8 cellular contexts compared by ENCODE assay signal in the genomic region with DNA sequence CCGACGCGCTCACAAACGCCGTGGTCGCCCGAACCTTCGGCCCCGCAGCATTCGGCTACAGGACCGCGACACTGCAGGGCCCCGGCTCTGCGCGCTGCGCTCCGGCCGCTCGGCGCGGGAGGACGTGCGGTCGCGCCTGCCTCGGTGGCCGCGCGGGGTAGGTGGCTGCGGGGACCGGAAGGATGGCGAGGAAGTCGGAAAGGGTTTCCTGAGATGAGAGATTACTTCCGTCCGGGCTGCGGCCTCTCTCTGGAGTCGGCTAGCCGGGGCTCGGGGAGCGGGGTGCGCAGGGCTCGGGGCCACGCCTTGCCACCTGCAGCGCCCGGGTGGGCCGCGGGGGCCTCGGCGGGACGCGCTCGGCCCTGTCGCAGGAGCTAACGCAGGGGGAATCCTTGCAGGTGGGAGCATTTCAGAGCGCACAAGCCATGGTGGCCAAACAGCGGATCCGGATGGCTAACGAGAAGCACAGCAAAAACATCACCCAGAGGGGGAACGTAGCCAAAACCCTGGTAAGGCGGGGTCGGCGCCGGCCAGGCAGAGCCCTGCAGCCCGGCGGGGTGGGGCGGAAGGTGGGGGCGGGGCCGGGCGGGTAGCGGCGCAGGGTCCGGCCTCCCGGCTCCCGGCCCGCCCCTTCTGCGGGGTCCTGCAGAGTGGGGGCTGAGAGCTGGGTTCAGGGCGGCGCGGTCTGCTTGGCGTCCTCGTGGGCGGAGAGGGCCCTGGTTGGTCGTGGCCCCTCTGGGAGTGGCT. TPM values are rescaled to one million over a fixed set of nuclear protein-coding genes. Genes with fewer than 3 reads are reported as not detected.
DNase-seq lines count a peak whose midpoint lies in the region; ATAC-seq, FAIRE-seq and TF ChIP-seq lines count a peak whose summit lies in the region.

Gene SERP2, plus strand, starts transcription at position 224 of the 747 bp plus-strand sequence. Its CDS starts 202 bp downstream, at position 426.

- H3K4me3 ChIP-seq in mammary epithelial cell (replicated peaks in 1 of 3; ENCODE audit: insufficient read depth in 1 of 3, low read depth in 2 of 3, low read length in 3 of 3) = peak within 1 kb of the TSS in 2 of 3 experiments; percentile 36 to 49
- H3K4me3 ChIP-seq in keratinocyte (ENCODE audit: control insufficient read depth in 2 of 3, extremely low read depth in 1 of 3, insufficient read depth in 2 of 3, low read depth in 1 of 3, low read length in 3 of 3) = peak within 1 kb of the TSS; percentile 10 to 59 (median 25)

- H3K4me2 ChIP-seq in mammary epithelial cell (ENCODE audit: insufficient read depth, low read depth, low read length) = peak within 1 kb of the TSS; percentile 92
- peak within 1 kb of the TSS; percentile 67 for H3K4me2 ChIP-seq in keratinocyte (ENCODE audit: control insufficient read depth, extremely low read depth, insufficient read depth, low read depth, low read length)

- intact Hi-C loops in Right ventricle myocardium inferior (cut with DNase I) = loop anchor here (5.0 kb wide), 1 partner anchor 71 kb away; no protein-coding TSS in a partner anchor
- intact Hi-C loops in cardiac septum (cut with DNase I) = loop anchor here (5.0 kb wide), 2 partner anchors 59 to 66 kb away; no protein-coding TSS in a partner anchor
- intact Hi-C loops in mammary epithelial cell (cut with micrococcal nuclease) = no loop called here

- peak; percentile 60 for DNase-seq in Right ventricle myocardium inferior (ENCODE audit: missing footprints)
- no peak for DNase-seq in cardiac septum (ENCODE audit: low spot score)
- DNase-seq in mammary epithelial cell = no peak
- no peak for DNase-seq in keratinocyte (ENCODE audit: low read depth, low spot score)
- DNase-seq in stimulated activated CD8-positive, alpha-beta memory T cell treated with anti-CD3 and anti-CD28 coated beads, Interleukin-4, amount 100 ng/mL, for 48 hours = peak; percentile 33

- H3K27ac ChIP-seq in mammary epithelial cell (ENCODE audit: insufficient read depth, low read depth, low read length) (no peak within 1 kb of the TSS), keratinocyte (ENCODE audit: control insufficient read depth, insufficient read depth, low read length) (no peak within 1 kb of the TSS)

- no peaks in the 10 kb centered on the region for H3K9me3 ChIP-seq in mammary epithelial cell (replicated peaks; ENCODE audit: insufficient read depth, low read length)
- H3K9me3 ChIP-seq in keratinocyte (ENCODE audit: control insufficient read depth, low read depth, low read length) = no peaks in the 10 kb centered on the region

- WGBS in mammary epithelial cell (ENCODE audit: low coverage, missing lambda C conversion rate) = 13% methylated on average over 32 of the region's 83 CpGs

- dilution Hi-C loops in mammary epithelial cell (cut with HindIII; ENCODE audit: low sequenced_read_pairs) (no loop called here), keratinocyte (cut with MboI; ENCODE audit: extremely low pct_ligation_motif_present, low sequenced_read_pairs) (no loop called here)

- CTCF ChIA-PET in mammary epithelial cell (lab: Charles Lee; ENCODE audit: low non-redundant PET) = no interaction called here

- H3K9ac ChIP-seq in mammary epithelial cell (ENCODE audit: insufficient read depth, low read length) = no peak within 1 kb of the TSS
- peak within 1 kb of the TSS; percentile 41 for H3K9ac ChIP-seq in keratinocyte (ENCODE audit: control insufficient read depth, extremely low read depth, insufficient read depth, low read length)

- peak within 1 kb of the TSS; percentile 94 for H2AFZ ChIP-seq in mammary epithelial cell (ENCODE audit: low read depth, low read length)
- peak within 1 kb of the TSS; percentile 60 for H2AFZ ChIP-seq in keratinocyte (ENCODE audit: control insufficient read depth, low read length)

- in situ Hi-C loops in mammary epithelial cell (cut with MboI; ENCODE audit: low sequenced_read_pairs in 2 of 2) = no loop called here

- no peak for TF ChIP-seq CTCF in mammary epithelial cell (conservative IDR thresholded peaks at IDR 0.05 in 1 of 2, IDR thresholded peaks at IDR 0.05 in 1 of 2; ENCODE audit: extremely low read depth in 1 of 2, insufficient read depth in 1 of 2, low read depth in 1 of 2, low read length in 2 of 2)
- TF ChIP-seq CTCF in keratinocyte (optimal IDR thresholded peaks at IDR 0.05 in 1 of 3, IDR thresholded peaks at IDR 0.05 in 1 of 3, conservative IDR thresholded peaks at IDR 0.05 in 1 of 3; ENCODE audit: extremely low read depth in 1 of 3, insufficient read depth in 2 of 3, low read length in 3 of 3) = no peak

- no peaks in the 10 kb centered on the region for H3K79me2 ChIP-seq in mammary epithelial cell (ENCODE audit: insufficient read depth, low read length)
- H3K79me2 ChIP-seq in keratinocyte (ENCODE audit: control insufficient read depth, insufficient read depth, low read length) = no peaks in the 10 kb centered on the region

- H3K4me1 ChIP-seq in mammary epithelial cell (ENCODE audit: insufficient read depth, low read length) = peaks cover 6% of the 10 kb centered on the region
- no peaks in the 10 kb centered on the region for H3K4me1 ChIP-seq in keratinocyte (ENCODE audit: control insufficient read depth, extremely low read depth, insufficient read depth, low read length)

- ATAC-seq in Right ventricle myocardium inferior (peak; percentile 79), HG03025 (IDR thresholded peaks at IDR 0.05; ENCODE audit: low FRiP score, unreplicated experiment) (no peak), HG03108 (IDR thresholded peaks at IDR 0.05; ENCODE audit: unreplicated experiment) (no peak), HG03460 (IDR thresholded peaks at IDR 0.05; ENCODE audit: unreplicated experiment) (no peak)

- no peak for FAIRE-seq in keratinocyte (lab: Jason Lieb, UNC)

- H3K27me3 ChIP-seq in mammary epithelial cell (ENCODE audit: insufficient read depth, low read length) = no peaks in the 10 kb centered on the region
- H3K27me3 ChIP-seq in keratinocyte (ENCODE audit: control insufficient read depth, extremely low read depth, insufficient read depth, low read length) = no peaks in the 10 kb centered on the region

- H3K36me3 ChIP-seq in mammary epithelial cell (ENCODE audit: insufficient read depth, low read length) (no peaks in the 10 kb centered on the region), keratinocyte (ENCODE audit: control insufficient read depth in 2 of 2, extremely low read depth in 1 of 2, insufficient read depth in 2 of 2, low read length in 2 of 2) (no peaks in the 10 kb centered on the region)

- BruUV-seq in mammary epithelial cell (replicated peaks; lab: Mats Ljungman, UMichigan) = no TSS peak

- H4K20me1 ChIP-seq in mammary epithelial cell (ENCODE audit: insufficient read depth, low read length) (no peaks in the 10 kb centered on the region), keratinocyte (ENCODE audit: control insufficient read depth, extremely low read depth, insufficient read depth, low read length) (no peaks in the 10 kb centered on the region)

- no peaks in the 10 kb centered on the region for H3K9me1 ChIP-seq in keratinocyte (ENCODE audit: control insufficient read depth, extremely low read depth, insufficient read depth, low read length)

RNA-seq across cellular contexts. Expression of gene SERP2, which starts in this region (rescaled TPM):
- total RNA-seq in Right ventricle myocardium inferior (15.7 TPM), cardiac septum (7.9 TPM), mammary epithelial cell (1 to 10 TPM in 1 of 2 donors, under 1 TPM in 1; 0.94 to 3.0 TPM)
- polyA plus RNA-seq in mammary epithelial cell (0.87 TPM), keratinocyte (0.45 to 0.88 TPM (median 0.66 TPM) in 3 replicates)
- polyA minus RNA-seq in mammary epithelial cell (6.7 TPM), keratinocyte (not detected in 3 replicates)
- not detected for polyA plus RNA-seq in keratinocyte (2011; ENCODE audit: low read depth)
- 0.34 and 0.55 TPM in 2 replicates for polyA plus RNA-seq in keratinocyte (2011; cell fraction: cytosol; rRNA removed)
- polyA plus RNA-seq in keratinocyte (2011; cell fraction: nucleus; rRNA removed) = 0.40 and 1.7 TPM in 2 replicates
- 0.30 and 0.45 TPM in 2 replicates for polyA plus RNA-seq in keratinocyte (2012; ENCODE audit: low replicate concordance)
- polyA minus RNA-seq in keratinocyte (2011; cell fraction: cytosol; rRNA and poly(A)+ RNA removed) = not detected
- polyA minus RNA-seq in keratinocyte (2011; cell fraction: nucleus; rRNA and poly(A)+ RNA removed) = not detected in 2 replicates

Comparison
In these comparisons a context has a peak if more than half of its experiments do, and no peak if none do; other contexts are left out.
1. DNase-seq: peak in Right ventricle myocardium inferior (single experiment) and stimulated activated CD8-positive, alpha-beta memory T cell treated with anti-CD3 and anti-CD28 coated beads, Interleukin-4, amount 100 ng/mL, for 48 hours (single experiment); none in cardiac septum (single experiment), mammary epithelial cell (single experiment) and keratinocyte (single experiment).